Comparison of ENCODE assay signal across 8 cellular contexts in the genomic region with DNA sequence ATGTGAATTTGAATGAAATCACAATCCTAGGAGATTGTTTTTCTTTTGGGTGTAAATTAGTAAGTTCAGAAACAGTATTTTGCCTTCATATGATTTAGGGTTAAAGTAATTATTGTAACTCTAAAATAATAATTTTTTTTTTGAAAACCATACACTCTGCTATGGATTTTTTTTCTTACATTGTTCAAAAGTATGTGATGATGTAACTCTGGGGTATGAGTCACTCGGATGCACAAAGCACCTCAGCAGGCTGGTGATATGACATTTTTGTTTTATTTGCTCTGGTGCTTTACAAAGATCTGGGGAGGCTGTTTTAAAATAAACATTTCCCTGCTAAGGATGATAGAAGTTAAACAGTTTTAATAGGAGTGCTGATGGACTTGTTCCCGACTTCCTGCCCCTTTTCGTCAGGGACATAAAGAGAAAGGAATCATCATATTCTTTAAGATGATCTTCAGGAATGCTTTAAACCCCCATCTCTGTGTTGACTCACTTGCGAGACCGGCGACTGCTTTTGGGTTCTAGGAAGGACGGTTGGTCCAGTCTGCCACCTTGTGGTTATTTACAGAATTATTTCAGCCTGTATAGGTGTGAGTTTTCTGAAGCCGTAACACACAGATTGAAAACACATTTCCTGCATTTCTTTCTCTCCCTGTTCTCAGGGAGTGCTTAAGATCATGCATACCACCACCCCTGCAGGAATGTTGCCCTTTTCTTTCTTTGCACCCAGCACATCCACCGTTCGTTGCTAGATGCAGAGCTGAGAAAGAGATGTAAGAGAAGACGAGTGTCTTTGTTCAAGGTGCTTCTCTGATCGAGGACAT.
A peak's percentile ranks its signal among the peaks of the same experiment; 100 is the strongest.
DNase-seq lines count a peak whose midpoint lies in the region; ATAC-seq lines count a peak whose summit lies in the region.

No MANE protein-coding gene starts in this region.

- H3K27ac ChIP-seq in mesodermal cell (ENCODE audit: low read depth, low read length, severe bottlenecking), result peak overlapping the region; percentile 94

- no peaks in the 10 kb centered on the region for H3K9me3 ChIP-seq in mesodermal cell (ENCODE audit: control insufficient read depth, low read length)

- peak overlapping the region in 1 of 2 donors; percentile 78 for H3K27ac Mint-ChIP-seq in effector memory CD8-positive, alpha-beta T cell

- H3K27me3 Mint-ChIP-seq in effector memory CD8-positive, alpha-beta T cell, result no peaks in the 10 kb centered on the region

- peak overlapping the region; percentile 6 for H3K4me3 ChIP-seq in mesodermal cell (ENCODE audit: extremely low read depth, insufficient read depth, low read length, poor library complexity, severe bottlenecking)

- peaks cover 33 to 44% of the 10 kb centered on the region in 2 donors for H3K4me1 Mint-ChIP-seq in effector memory CD8-positive, alpha-beta T cell (ENCODE audit: low read depth in 2 of 2)

- no peaks in the 10 kb centered on the region for H3K36me3 ChIP-seq in mesodermal cell (ENCODE audit: control insufficient read depth, insufficient read depth, low read length)

- peaks cover 58% of the 10 kb centered on the region for H3K4me1 ChIP-seq in mesodermal cell (ENCODE audit: control insufficient read depth, insufficient read depth, low read length, poor library complexity, severe bottlenecking)

- DNase-seq in CD1c-positive myeloid dendritic cell (ENCODE audit: extremely low spot score) (peak; percentile 74), NCI-H526 treated with DMSO at 0.1 percent for 48 hours (lab: John Stamatoyannopoulos, UW) (peak; percentile 54)
- DNase-seq in activated CD4-positive, alpha-beta T cell treated with anti-CD3 and anti-CD28 coated beads, Interleukin-2, amount 50 U/mL, for 48 hours, result peak; percentile 45 to 60
- DNase-seq in effector memory CD8-positive, alpha-beta T cell, result peak; percentile 51 to 61 (median 55)
- peak; percentile 24 to 30 for DNase-seq in stimulated activated CD8-positive, alpha-beta memory T cell treated with anti-CD3 and anti-CD28 coated beads, Interleukin-2, amount 100 ng/mL, for 1 hour (ENCODE audit: low read depth in 2 of 2)

- peak; percentile 67 for ATAC-seq in GM19351 (IDR thresholded peaks at IDR 0.05; ENCODE audit: unreplicated experiment)
- ATAC-seq in HG03460 (IDR thresholded peaks at IDR 0.05; ENCODE audit: unreplicated experiment), result peak; percentile 51
- ATAC-seq in effector memory CD8-positive, alpha-beta T cell (replicated peaks), result peak; percentile 94

- 6 to 20% methylated on average over 1 to 3 of the region's 12 CpGs for WGBS in mesodermal cell (ENCODE audit: insufficient coverage in 2 of 2), 2 experiments

- no peak overlapping the region for H3K4me3 Mint-ChIP-seq in effector memory CD8-positive, alpha-beta T cell

- H3K36me3 Mint-ChIP-seq in effector memory CD8-positive, alpha-beta T cell (ENCODE audit: insufficient read depth), result no peaks in the 10 kb centered on the region

- H3K9me3 Mint-ChIP-seq in effector memory CD8-positive, alpha-beta T cell, result no peaks in the 10 kb centered on the region

Comparison
In these comparisons a context has a peak if more than half of its experiments do, and no peak if none do; other contexts are left out.
1. Peak in every context shown above with its lines: DNase-seq, ATAC-seq, H3K4me3 ChIP-seq and H3K27ac ChIP-seq.